1 cellular context compared by ENCODE assay signal in the genomic region with DNA sequence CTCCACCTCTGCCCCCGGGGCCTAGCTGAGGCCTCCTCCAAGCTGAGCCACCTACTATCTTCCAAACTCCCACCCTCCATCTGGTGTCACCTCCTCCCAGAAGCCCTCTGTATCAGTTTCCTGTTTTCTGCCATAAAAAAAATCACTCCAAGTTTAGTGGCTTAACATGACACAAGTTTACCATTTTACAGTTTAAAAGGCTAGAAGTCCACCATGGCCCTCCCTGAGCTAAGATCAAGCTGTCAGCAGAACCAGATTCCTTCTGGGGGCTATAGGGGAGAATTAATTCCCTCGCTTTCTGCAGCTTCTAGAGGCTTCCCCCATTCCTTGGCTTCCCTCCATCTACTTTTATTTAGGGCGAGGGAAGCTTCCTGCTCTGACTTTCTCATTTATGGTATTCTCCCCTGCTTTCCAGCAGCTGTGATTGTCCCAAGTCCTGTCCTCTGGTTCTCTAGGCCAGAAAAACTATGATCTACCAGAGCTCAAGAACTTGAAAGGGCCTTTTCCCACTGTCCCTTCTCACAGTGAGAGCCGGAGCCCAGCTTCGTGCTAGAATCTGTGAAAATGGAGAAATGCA.
TF ChIP-seq lines count a peak whose summit lies in the region.

No MANE protein-coding gene starts in this region.

TF ChIP-seq in H1, 55 proteins besides CTCF, POLR2A, EP300 and RAD21:
- TF ChIP-seq TEAD4 (IDR thresholded peaks at IDR 0.05; ENCODE audit: low read depth, low read length) (no peak), YY1 (IDR thresholded peaks at IDR 0.05; ENCODE audit: low read depth, low read length) (no peak), ZNF274 (IDR thresholded peaks at IDR 0.05; ENCODE audit: borderline replicate concordance, extremely low read depth, low read length) (no peak), TAF7 (optimal IDR thresholded peaks at IDR 0.05; ENCODE audit: borderline replicate concordance, low read depth, low read length) (no peak), RBBP5 (IDR thresholded peaks at IDR 0.05; ENCODE audit: borderline replicate concordance, low read depth, low read length) (no peak), POLR2AphosphoS5 (IDR thresholded peaks at IDR 0.05; ENCODE audit: low read depth, low read length) (no peak), JUN (IDR thresholded peaks at IDR 0.05; ENCODE audit: low read depth, low read length) (no peak), KDM1A (IDR thresholded peaks at IDR 0.05; ENCODE audit: borderline replicate concordance, low read length) (no peak), SIX5 (IDR thresholded peaks at IDR 0.05; ENCODE audit: low read depth, low read length) (no peak)
- TF ChIP-seq, protein P1, sequence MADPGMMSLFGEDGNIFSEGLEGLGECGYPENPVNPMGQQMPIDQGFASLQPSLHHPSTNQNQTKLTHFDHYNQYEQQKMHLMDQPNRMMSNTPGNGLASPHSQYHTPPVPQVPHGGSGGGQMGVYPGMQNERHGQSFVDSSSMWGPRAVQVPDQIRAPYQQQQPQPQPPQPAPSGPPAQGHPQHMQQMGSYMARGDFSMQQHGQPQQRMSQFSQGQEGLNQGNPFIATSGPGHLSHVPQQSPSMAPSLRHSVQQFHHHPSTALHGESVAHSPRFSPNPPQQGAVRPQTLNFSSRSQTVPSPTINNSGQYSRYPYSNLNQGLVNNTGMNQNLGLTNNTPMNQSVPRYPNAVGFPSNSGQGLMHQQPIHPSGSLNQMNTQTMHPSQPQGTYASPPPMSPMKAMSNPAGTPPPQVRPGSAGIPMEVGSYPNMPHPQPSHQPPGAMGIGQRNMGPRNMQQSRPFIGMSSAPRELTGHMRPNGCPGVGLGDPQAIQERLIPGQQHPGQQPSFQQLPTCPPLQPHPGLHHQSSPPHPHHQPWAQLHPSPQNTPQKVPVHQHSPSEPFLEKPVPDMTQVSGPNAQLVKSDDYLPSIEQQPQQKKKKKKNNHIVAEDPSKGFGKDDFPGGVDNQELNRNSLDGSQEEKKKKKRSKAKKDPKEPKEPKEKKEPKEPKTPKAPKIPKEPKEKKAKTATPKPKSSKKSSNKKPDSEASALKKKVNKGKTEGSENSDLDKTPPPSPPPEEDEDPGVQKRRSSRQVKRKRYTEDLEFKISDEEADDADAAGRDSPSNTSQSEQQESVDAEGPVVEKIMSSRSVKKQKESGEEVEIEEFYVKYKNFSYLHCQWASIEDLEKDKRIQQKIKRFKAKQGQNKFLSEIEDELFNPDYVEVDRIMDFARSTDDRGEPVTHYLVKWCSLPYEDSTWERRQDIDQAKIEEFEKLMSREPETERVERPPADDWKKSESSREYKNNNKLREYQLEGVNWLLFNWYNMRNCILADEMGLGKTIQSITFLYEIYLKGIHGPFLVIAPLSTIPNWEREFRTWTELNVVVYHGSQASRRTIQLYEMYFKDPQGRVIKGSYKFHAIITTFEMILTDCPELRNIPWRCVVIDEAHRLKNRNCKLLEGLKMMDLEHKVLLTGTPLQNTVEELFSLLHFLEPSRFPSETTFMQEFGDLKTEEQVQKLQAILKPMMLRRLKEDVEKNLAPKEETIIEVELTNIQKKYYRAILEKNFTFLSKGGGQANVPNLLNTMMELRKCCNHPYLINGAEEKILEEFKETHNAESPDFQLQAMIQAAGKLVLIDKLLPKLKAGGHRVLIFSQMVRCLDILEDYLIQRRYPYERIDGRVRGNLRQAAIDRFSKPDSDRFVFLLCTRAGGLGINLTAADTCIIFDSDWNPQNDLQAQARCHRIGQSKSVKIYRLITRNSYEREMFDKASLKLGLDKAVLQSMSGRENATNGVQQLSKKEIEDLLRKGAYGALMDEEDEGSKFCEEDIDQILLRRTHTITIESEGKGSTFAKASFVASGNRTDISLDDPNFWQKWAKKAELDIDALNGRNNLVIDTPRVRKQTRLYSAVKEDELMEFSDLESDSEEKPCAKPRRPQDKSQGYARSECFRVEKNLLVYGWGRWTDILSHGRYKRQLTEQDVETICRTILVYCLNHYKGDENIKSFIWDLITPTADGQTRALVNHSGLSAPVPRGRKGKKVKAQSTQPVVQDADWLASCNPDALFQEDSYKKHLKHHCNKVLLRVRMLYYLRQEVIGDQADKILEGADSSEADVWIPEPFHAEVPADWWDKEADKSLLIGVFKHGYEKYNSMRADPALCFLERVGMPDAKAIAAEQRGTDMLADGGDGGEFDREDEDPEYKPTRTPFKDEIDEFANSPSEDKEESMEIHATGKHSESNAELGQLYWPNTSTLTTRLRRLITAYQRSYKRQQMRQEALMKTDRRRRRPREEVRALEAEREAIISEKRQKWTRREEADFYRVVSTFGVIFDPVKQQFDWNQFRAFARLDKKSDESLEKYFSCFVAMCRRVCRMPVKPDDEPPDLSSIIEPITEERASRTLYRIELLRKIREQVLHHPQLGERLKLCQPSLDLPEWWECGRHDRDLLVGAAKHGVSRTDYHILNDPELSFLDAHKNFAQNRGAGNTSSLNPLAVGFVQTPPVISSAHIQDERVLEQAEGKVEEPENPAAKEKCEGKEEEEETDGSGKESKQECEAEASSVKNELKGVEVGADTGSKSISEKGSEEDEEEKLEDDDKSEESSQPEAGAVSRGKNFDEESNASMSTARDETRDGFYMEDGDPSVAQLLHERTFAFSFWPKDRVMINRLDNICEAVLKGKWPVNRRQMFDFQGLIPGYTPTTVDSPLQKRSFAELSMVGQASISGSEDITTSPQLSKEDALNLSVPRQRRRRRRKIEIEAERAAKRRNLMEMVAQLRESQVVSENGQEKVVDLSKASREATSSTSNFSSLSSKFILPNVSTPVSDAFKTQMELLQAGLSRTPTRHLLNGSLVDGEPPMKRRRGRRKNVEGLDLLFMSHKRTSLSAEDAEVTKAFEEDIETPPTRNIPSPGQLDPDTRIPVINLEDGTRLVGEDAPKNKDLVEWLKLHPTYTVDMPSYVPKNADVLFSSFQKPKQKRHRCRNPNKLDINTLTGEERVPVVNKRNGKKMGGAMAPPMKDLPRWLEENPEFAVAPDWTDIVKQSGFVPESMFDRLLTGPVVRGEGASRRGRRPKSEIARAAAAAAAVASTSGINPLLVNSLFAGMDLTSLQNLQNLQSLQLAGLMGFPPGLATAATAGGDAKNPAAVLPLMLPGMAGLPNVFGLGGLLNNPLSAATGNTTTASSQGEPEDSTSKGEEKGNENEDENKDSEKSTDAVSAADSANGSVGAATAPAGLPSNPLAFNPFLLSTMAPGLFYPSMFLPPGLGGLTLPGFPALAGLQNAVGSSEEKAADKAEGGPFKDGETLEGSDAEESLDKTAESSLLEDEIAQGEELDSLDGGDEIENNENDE (IDR thresholded peaks at IDR 0.05; ENCODE audit: insufficient replicate concordance, low read length) = no peak
